8 cellular contexts compared by ENCODE assay signal in genomic region chr4:52911684-52912294, GRCh38. TPM values are rescaled to one million over a fixed set of nuclear protein-coding genes. Genes with fewer than 3 reads are reported as not detected.
DNase-seq lines count a peak whose midpoint lies in the region; ATAC-seq and TF ChIP-seq lines count a peak whose summit lies in the region.

No MANE protein-coding gene starts in this region.

- H4K20me1 ChIP-seq in MM.1S (ENCODE audit: insufficient read depth, low read length) = no peaks in the 10 kb centered on the region

- H3K27me3 Mint-ChIP-seq in activated naive CD8-positive, alpha-beta T cell treated with anti-CD3 and anti-CD28 coated beads, Interleukin-2, amount 10 ng/mL, durations not matched to agents 7 days and 5 days = no peaks in the 10 kb centered on the region

- no peak overlapping the region for H3K4me3 ChIP-seq in MM.1S (ENCODE audit: low read length)
- H3K4me3 ChIP-seq in right cardiac atrium (ENCODE audit: low read length) = no peak overlapping the region

- H3K9ac ChIP-seq in MM.1S (ENCODE audit: low read length) = no peak overlapping the region

- no peaks in the 10 kb centered on the region for H3K9me3 Mint-ChIP-seq in activated naive CD8-positive, alpha-beta T cell treated with anti-CD3 and anti-CD28 coated beads, Interleukin-2, amount 10 ng/mL, durations not matched to agents 7 days and 5 days

- H3K9me2 ChIP-seq in MM.1S (replicated peaks; ENCODE audit: insufficient read depth, low read length) = no peaks in the 10 kb centered on the region

- peak; percentile 93 for ATAC-seq in GM21786 (IDR thresholded peaks at IDR 0.05; ENCODE audit: unreplicated experiment)
- peak; percentile 54 for ATAC-seq in activated naive CD8-positive, alpha-beta T cell treated with anti-CD3 and anti-CD28 coated beads, Interleukin-2, amount 10 ng/mL, durations not matched to agents 7 days and 5 days (ENCODE audit: low read depth)
- ATAC-seq in right cardiac atrium = peak; percentile 37 to 49
- no peak for ATAC-seq in GM19023 (IDR thresholded peaks at IDR 0.05; ENCODE audit: unreplicated experiment)

- H3K9me3 ChIP-seq in MM.1S (replicated peaks; ENCODE audit: insufficient read depth, low read length) (no peaks in the 10 kb centered on the region), right cardiac atrium (ENCODE audit: control insufficient read depth, low read length) (no peaks in the 10 kb centered on the region)

- H3K4me1 Mint-ChIP-seq in activated naive CD8-positive, alpha-beta T cell treated with anti-CD3 and anti-CD28 coated beads, Interleukin-2, amount 10 ng/mL, durations not matched to agents 7 days and 5 days = peaks cover 7% of the 10 kb centered on the region

- no peaks in the 10 kb centered on the region for H3K36me3 Mint-ChIP-seq in activated naive CD8-positive, alpha-beta T cell treated with anti-CD3 and anti-CD28 coated beads, Interleukin-2, amount 10 ng/mL, durations not matched to agents 7 days and 5 days

- intact Hi-C loops in right cardiac atrium (cut with DNase I) = no loop called here

- POLR2A ChIA-PET in activated naive CD8-positive, alpha-beta T cell treated with anti-CD3 and anti-CD28 coated beads, Interleukin-2, amount 10 ng/mL, durations not matched to agents 7 days and 5 days (lab: Charles Lee) = interaction anchor here (0.6 kb wide), 1 partner anchor 266 kb away, joined by 8 read pairs; no protein-coding TSS in a partner anchor

- no peak overlapping the region for H3K27ac ChIP-seq in MM.1S (ENCODE audit: low read length)
- no peak overlapping the region for H3K27ac ChIP-seq in right cardiac atrium (ENCODE audit: low read length)

- H3K79me2 ChIP-seq in MM.1S (ENCODE audit: low read length) = no peaks in the 10 kb centered on the region

- H3F3A ChIP-seq in MM.1S (ENCODE audit: insufficient read depth, low read length) = no peaks in the 10 kb centered on the region

- no peaks in the 10 kb centered on the region for H3K27me3 ChIP-seq in MM.1S (replicated peaks; ENCODE audit: insufficient read depth, low read length)
- H3K27me3 ChIP-seq in right cardiac atrium (ENCODE audit: control insufficient read depth, insufficient read depth) = no peaks in the 10 kb centered on the region

- no peak overlapping the region for H2AFZ ChIP-seq in MM.1S (ENCODE audit: low read length)

- no peak overlapping the region for H3K4me2 ChIP-seq in MM.1S (ENCODE audit: low read depth, low read length)

- DNase-seq in ELF-1 (ENCODE audit: low read depth, low spot score) = peak; percentile 84
- DNase-seq in MM.1S = peak; percentile 65
- peak; percentile 66 for DNase-seq in SKM-1 treated with dmso at 0.1 percent for 144 hours (lab: John Stamatoyannopoulos, UW; ENCODE audit: unreplicated experiment)
- DNase-seq in activated naive CD8-positive, alpha-beta T cell treated with anti-CD3 and anti-CD28 coated beads, Interleukin-2, amount 10 ng/mL, durations not matched to agents 7 days and 5 days = peak; percentile 62
- DNase-seq in right cardiac atrium = peak; percentile 69 to 86 (median 81)
- DNase-seq in smooth muscle cell of the brain vasculature (ENCODE audit: low read depth, low spot score) = peak; percentile 57

- 10% methylated on average over 3 of the region's 3 CpGs for WGBS in right cardiac atrium

- no peak overlapping the region for H3K27ac Mint-ChIP-seq in activated naive CD8-positive, alpha-beta T cell treated with anti-CD3 and anti-CD28 coated beads, Interleukin-2, amount 10 ng/mL, durations not matched to agents 7 days and 5 days

- H3K4me1 ChIP-seq in MM.1S (ENCODE audit: low read length) (no peaks in the 10 kb centered on the region), right cardiac atrium (ENCODE audit: control insufficient read depth, insufficient read depth, low read length) (peaks cover 3% of the 10 kb centered on the region)

- H3K4me3 Mint-ChIP-seq in activated naive CD8-positive, alpha-beta T cell treated with anti-CD3 and anti-CD28 coated beads, Interleukin-2, amount 10 ng/mL, durations not matched to agents 7 days and 5 days = no peak overlapping the region

- no peaks in the 10 kb centered on the region for H3K36me3 ChIP-seq in MM.1S (replicated peaks; ENCODE audit: insufficient read depth, low read length)

- TF ChIP-seq CTCF in MM.1S (IDR thresholded peaks at IDR 0.05; ENCODE audit: low read length) = peak; percentile 84

RNA-seq across cellular contexts. Expression of gene RASL11B, which starts 49.7 kb away (rescaled TPM):
- under 1 TPM; 0.17 to 0.22 TPM for total RNA-seq in activated naive CD8-positive, alpha-beta T cell treated with anti-CD3 and anti-CD28 coated beads, Interleukin-2, amount 10 ng/mL, durations not matched to agents 7 days and 5 days
- 10 to 100 TPM in 3 of 4 donors, 1 to 10 TPM in 1; 9.6 to 37.2 (median 16.5) TPM for total RNA-seq in right cardiac atrium
- 11.4 TPM for polyA plus RNA-seq in right cardiac atrium

Comparison
In these comparisons a context has a peak if more than half of its experiments do, and no peak if none do; other contexts are left out.
1. RNA of gene RASL11B, which starts 49.7 kb away (total RNA-seq): 9.6 to 37.2 TPM in right cardiac atrium; 0.17 to 0.22 TPM in activated naive CD8-positive, alpha-beta T cell treated with anti-CD3 and anti-CD28 coated beads, Interleukin-2, amount 10 ng/mL, durations not matched to agents 7 days and 5 days; every median in the first group is over 4 times any median in the second.
2. Peak in every context shown above with its lines, with median percentiles within 50 percentile points of each other: DNase-seq.